Comparison of ENCODE assay signal across 5 cellular contexts in the genomic region with DNA sequence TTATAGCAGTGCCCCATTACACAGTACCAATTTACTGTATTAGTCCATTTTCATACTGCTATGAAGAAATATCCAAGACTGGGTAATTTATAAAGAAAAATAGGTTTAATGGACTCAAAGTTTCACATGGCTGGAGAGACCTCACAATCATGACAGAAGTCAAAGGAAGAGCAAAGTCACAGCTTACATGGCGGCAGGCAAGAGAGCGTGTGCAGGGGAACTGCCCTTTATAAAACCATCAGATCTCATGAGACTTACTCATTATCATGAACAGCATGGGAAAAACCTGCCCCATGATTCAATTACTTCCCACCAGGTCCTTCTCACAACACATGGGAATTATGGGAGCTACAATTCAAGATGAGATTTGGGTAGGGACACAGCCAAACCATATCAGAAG. TPM values are rescaled to one million over a fixed set of nuclear protein-coding genes. Genes with fewer than 3 reads are reported as not detected.
"Had no signal": no experiment of that assay in that cellular context is flagged by ENCODE, and none has a peak within 500 bp of the region (broad histone marks: within the 10 kb centered on the region; RNA-seq: fewer than 3 reads in every experiment).

No MANE protein-coding gene starts in this region.

RNA-seq across cellular contexts. Expression of a gene that starts 50.1 kb away (rescaled TPM):
- total RNA-seq: GM23248, H4, H7, H9, HFFc6 had no signal
- polyA plus RNA-seq: GM23248 had no signal
